9 cellular contexts compared by ENCODE assay signal in the genomic region with DNA sequence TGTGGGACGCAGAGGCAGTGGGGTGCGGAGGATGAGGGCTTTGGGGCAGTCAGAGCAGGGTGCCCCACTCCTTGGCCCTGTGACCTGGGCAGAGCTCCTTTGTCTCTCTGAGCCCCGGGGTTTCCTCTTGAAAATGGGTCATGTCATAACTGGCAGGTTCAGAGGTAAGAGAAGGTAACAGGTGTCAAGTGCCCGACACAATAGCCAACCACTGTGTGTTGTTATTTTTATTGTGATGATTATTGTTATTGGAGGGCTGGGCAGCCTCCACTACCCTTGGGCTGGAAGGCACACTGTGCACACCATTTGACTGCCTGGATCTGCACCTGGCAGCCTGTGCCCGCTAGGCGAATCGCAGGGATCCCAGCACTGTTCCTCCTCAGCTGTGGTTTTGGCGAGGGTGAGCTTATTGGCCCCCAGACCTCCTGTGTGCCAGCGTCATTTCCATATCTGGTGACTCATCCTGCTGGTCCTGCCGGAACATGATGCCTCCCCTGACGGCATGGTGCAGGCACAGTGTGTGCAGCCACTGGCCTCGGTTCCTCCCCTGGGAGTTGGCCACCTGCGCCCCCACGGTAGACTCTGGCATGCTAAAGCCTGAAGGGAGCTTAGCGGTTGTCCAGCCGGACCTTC. TPM values are rescaled to one million over a fixed set of nuclear protein-coding genes. Genes with fewer than 3 reads are reported as not detected.
DNase-seq lines count a peak whose midpoint lies in the region; ATAC-seq, FAIRE-seq and TF ChIP-seq lines count a peak whose summit lies in the region.
"Had no signal": no experiment of that assay in that cellular context is flagged by ENCODE, and none has a peak within 500 bp of the region (broad histone marks: within the 10 kb centered on the region; RNA-seq: fewer than 3 reads in every experiment).

No MANE protein-coding gene starts in this region.

- DNase-seq in C1 segment of cervical spinal cord (lab: John Stamatoyannopoulos, UW) (peak in 9 of 14 donors; percentile 35 to 89 (median 48)), Karpas-422 (peak; percentile 86), activated B cell treated with CpG ODN at 0.5 μM for 24 hours (no peak), keratinocyte (ENCODE audit: low read depth, low spot score) (peak; percentile 88)
- DNase-seq in activated effector memory CD4-positive, alpha-beta T cell treated with Interleukin-2 at 50 U/mL for 16 hours = no peak

- FAIRE-seq in keratinocyte (lab: Jason Lieb, UNC) = peak; percentile 99

- TF ChIP-seq CTCF in activated B cell treated with CpG ODN at 0.5 μM for 24 hours (IDR thresholded peaks at IDR 0.05) (no peak), keratinocyte (optimal IDR thresholded peaks at IDR 0.05 in 1 of 3, IDR thresholded peaks at IDR 0.05 in 1 of 3, conservative IDR thresholded peaks at IDR 0.05 in 1 of 3; ENCODE audit: extremely low read depth in 1 of 3, insufficient read depth in 2 of 3, low read length in 3 of 3) (no peak)

- H3K27me3 Mint-ChIP-seq in activated B cell treated with CpG ODN at 0.5 μM for 24 hours = no peaks in the 10 kb centered on the region
- H3K27me3 Mint-ChIP-seq: T-cell had no signal

- peaks cover 30% of the 10 kb centered on the region for H3K4me1 ChIP-seq in Karpas-422 (ENCODE audit: low read length)
- peaks cover 35% of the 10 kb centered on the region for H3K4me1 ChIP-seq in keratinocyte (ENCODE audit: control insufficient read depth, extremely low read depth, insufficient read depth, low read length)

- ATAC-seq in activated B cell treated with CpG ODN at 0.5 μM for 24 hours (ENCODE audit: low read depth) = peak; percentile 64
- ATAC-seq in GM21360 (IDR thresholded peaks at IDR 0.05; ENCODE audit: unreplicated experiment) = no peak
- no peak for ATAC-seq in GM21528 (IDR thresholded peaks at IDR 0.05; ENCODE audit: low FRiP score, unreplicated experiment)
- no peak for ATAC-seq in HG03439 (IDR thresholded peaks at IDR 0.05; ENCODE audit: unreplicated experiment)
- ATAC-seq: T-cell had no signal

- H3K27me3 ChIP-seq in Karpas-422 (ENCODE audit: low read length) = no peaks in the 10 kb centered on the region
- no peaks in the 10 kb centered on the region for H3K27me3 ChIP-seq in keratinocyte (ENCODE audit: control insufficient read depth, extremely low read depth, insufficient read depth, low read length)

- H3K4me3 ChIP-seq in Karpas-422 (ENCODE audit: low read length) (peak overlapping the region; percentile 24; the same call in 1 of the 2 replicates), keratinocyte (ENCODE audit: control insufficient read depth in 2 of 3, extremely low read depth in 1 of 3, insufficient read depth in 2 of 3, low read depth in 1 of 3, low read length in 3 of 3) (peak overlapping the region in 2 of 3 experiments; percentile 22 to 58)

- H3K27ac Mint-ChIP-seq in activated B cell treated with CpG ODN at 0.5 μM for 24 hours = no peak overlapping the region
- H3K27ac Mint-ChIP-seq: T-cell had no signal

- H2AFZ ChIP-seq in Karpas-422 (ENCODE audit: low read length) (no peak overlapping the region), keratinocyte (ENCODE audit: control insufficient read depth, low read length) (no peak overlapping the region)

- H4K20me1 ChIP-seq in Karpas-422 (ENCODE audit: insufficient read depth, low read depth, low read length) = 0 out of 2 replicates have a peak, but pooled peaks cover 8% of the 10 kb centered on the region
- no peaks in the 10 kb centered on the region for H4K20me1 ChIP-seq in keratinocyte (ENCODE audit: control insufficient read depth, extremely low read depth, insufficient read depth, low read length)

- H3K9ac ChIP-seq in Karpas-422 (ENCODE audit: low read length) (peak overlapping the region; percentile 16; the same call in 1 of the 2 replicates), keratinocyte (ENCODE audit: control insufficient read depth, extremely low read depth, insufficient read depth, low read length) (peak overlapping the region; percentile 67)

- H3K9me1 ChIP-seq in keratinocyte (ENCODE audit: control insufficient read depth, extremely low read depth, insufficient read depth, low read length) = no peaks in the 10 kb centered on the region

- H3K4me2 ChIP-seq in Karpas-422 (ENCODE audit: low read depth, low read length, poor library complexity, severe bottlenecking) (peak overlapping the region; percentile 53), keratinocyte (ENCODE audit: control insufficient read depth, extremely low read depth, insufficient read depth, low read depth, low read length) (peak overlapping the region; percentile 86)

- intact Hi-C loops in activated B cell treated with CpG ODN at 0.5 μM for 24 hours (cut with micrococcal nuclease) = no loop called here

- H3K9me3 ChIP-seq in Karpas-422 (ENCODE audit: low read length) (no peaks in the 10 kb centered on the region), keratinocyte (ENCODE audit: control insufficient read depth, low read depth, low read length) (no peaks in the 10 kb centered on the region)

- H3K4me3 Mint-ChIP-seq in activated B cell treated with CpG ODN at 0.5 μM for 24 hours = no peak overlapping the region
- H3K4me3 Mint-ChIP-seq: T-cell had no signal

- POLR2A ChIA-PET in activated B cell treated with CpG ODN at 0.5 μM for 24 hours (lab: Charles Lee) = no interaction called here

- H3K79me2 ChIP-seq in Karpas-422 (ENCODE audit: low read length) = no peaks in the 10 kb centered on the region
- H3K79me2 ChIP-seq in keratinocyte (ENCODE audit: control insufficient read depth, insufficient read depth, low read length) = no peaks in the 10 kb centered on the region

- CTCF ChIA-PET in activated B cell treated with CpG ODN at 0.5 μM for 24 hours (lab: Charles Lee) = no interaction called here

- H3K4me1 Mint-ChIP-seq in activated B cell treated with CpG ODN at 0.5 μM for 24 hours = peaks cover 25% of the 10 kb centered on the region

- H3K9me2 ChIP-seq in Karpas-422 (replicated peaks; ENCODE audit: insufficient read depth, low read length) = no peaks in the 10 kb centered on the region

- H3K9me3 Mint-ChIP-seq in activated B cell treated with CpG ODN at 0.5 μM for 24 hours = no peaks in the 10 kb centered on the region
- H3K9me3 Mint-ChIP-seq: T-cell had no signal

- H3K27ac ChIP-seq in Karpas-422 (ENCODE audit: low read length) (no peak overlapping the region), keratinocyte (ENCODE audit: control insufficient read depth, insufficient read depth, low read length) (peak overlapping the region; percentile 74)

- H3K36me3 ChIP-seq in Karpas-422 (ENCODE audit: insufficient read depth, low read length) = no peaks in the 10 kb centered on the region
- H3K36me3 ChIP-seq in keratinocyte (ENCODE audit: control insufficient read depth in 2 of 2, extremely low read depth in 1 of 2, insufficient read depth in 2 of 2, low read length in 2 of 2) = no peaks in the 10 kb centered on the region

- dilution Hi-C loops in keratinocyte (cut with MboI; ENCODE audit: extremely low pct_ligation_motif_present, low sequenced_read_pairs) = no loop called here

- H3K36me3 Mint-ChIP-seq in activated B cell treated with CpG ODN at 0.5 μM for 24 hours (ENCODE audit: low read depth) = no peaks in the 10 kb centered on the region

RNA-seq across cellular contexts. Expression of a gene that starts 15.4 kb away (rescaled TPM):
- total RNA-seq in Karpas-422 (2014; rRNA removed; shearing (Covaris generic); ENCODE audit: low replicate concordance) = not detected in 2 replicates
- not detected in 2 replicates for total RNA-seq in activated B cell treated with CpG ODN at 0.5 μM for 24 hours
- polyA plus RNA-seq in keratinocyte = not detected in 3 replicates
- not detected for polyA plus RNA-seq in keratinocyte (2011; ENCODE audit: low read depth)
- not detected in 2 replicates for polyA plus RNA-seq in keratinocyte (2011; cell fraction: cytosol; rRNA removed)
- polyA plus RNA-seq in keratinocyte (2011; cell fraction: nucleus; rRNA removed) = not detected in 2 replicates
- polyA plus RNA-seq in keratinocyte (2012; ENCODE audit: low replicate concordance) = 0.18 TPM in 1 of 2 replicates, not detected in the other
- polyA minus RNA-seq in keratinocyte = not detected in 3 replicates
- not detected for polyA minus RNA-seq in keratinocyte (2011; cell fraction: cytosol; rRNA and poly(A)+ RNA removed)
- polyA minus RNA-seq in keratinocyte (2011; cell fraction: nucleus; rRNA and poly(A)+ RNA removed) = not detected in 2 replicates
- total RNA-seq: T-cell had no signal

RNA-seq across cellular contexts. Expression of a gene that starts 46.3 kb away (rescaled TPM):
- 41.9 and 189 TPM in 2 replicates for total RNA-seq in Karpas-422 (2014; rRNA removed; shearing (Covaris generic); ENCODE audit: low replicate concordance)
- total RNA-seq in activated B cell treated with CpG ODN at 0.5 μM for 24 hours = 47.8 and 67.3 TPM in 2 replicates
- polyA plus RNA-seq in keratinocyte = 101 to 119 TPM (median 108 TPM) in 3 replicates
- 78.4 TPM for polyA plus RNA-seq in keratinocyte (2011; ENCODE audit: low read depth)
- polyA plus RNA-seq in keratinocyte (2011; cell fraction: cytosol; rRNA removed) = 112 and 167 TPM in 2 replicates
- polyA plus RNA-seq in keratinocyte (2011; cell fraction: nucleus; rRNA removed) = 53.2 and 59.8 TPM in 2 replicates
- 87.7 and 141 TPM in 2 replicates for polyA plus RNA-seq in keratinocyte (2012; ENCODE audit: low replicate concordance)
- polyA minus RNA-seq in keratinocyte = 27.4 to 51.5 TPM (median 28.7 TPM) in 3 replicates
- polyA minus RNA-seq in keratinocyte (2011; cell fraction: cytosol; rRNA and poly(A)+ RNA removed) = 52.4 TPM
- 6.4 and 10.0 TPM in 2 replicates for polyA minus RNA-seq in keratinocyte (2011; cell fraction: nucleus; rRNA and poly(A)+ RNA removed)

RNA-seq across cellular contexts. Expression of a gene that starts 46.4 kb away (rescaled TPM):
- total RNA-seq in Karpas-422 (2014; rRNA removed; shearing (Covaris generic); ENCODE audit: low replicate concordance) = not detected in 2 replicates
- total RNA-seq in activated B cell treated with CpG ODN at 0.5 μM for 24 hours = 0.16 TPM in 1 of 2 replicates, not detected in the other
- 0.10 TPM in 1 of 3 replicates, not detected in the others for polyA plus RNA-seq in keratinocyte
- polyA plus RNA-seq in keratinocyte (2011; ENCODE audit: low read depth) = not detected
- polyA plus RNA-seq in keratinocyte (2011; cell fraction: cytosol; rRNA removed) = not detected in 2 replicates
- not detected in 2 replicates for polyA plus RNA-seq in keratinocyte (2011; cell fraction: nucleus; rRNA removed)
- 1.1 and 1.3 TPM in 2 replicates for polyA plus RNA-seq in keratinocyte (2012; ENCODE audit: low replicate concordance)
- not detected in 3 replicates for polyA minus RNA-seq in keratinocyte
- polyA minus RNA-seq in keratinocyte (2011; cell fraction: cytosol; rRNA and poly(A)+ RNA removed) = not detected
- not detected in 2 replicates for polyA minus RNA-seq in keratinocyte (2011; cell fraction: nucleus; rRNA and poly(A)+ RNA removed)
- total RNA-seq: T-cell had no signal

RNA-seq across cellular contexts. Expression of a gene that starts 57.4 kb away (rescaled TPM):
- total RNA-seq in Karpas-422 (2014; rRNA removed; shearing (Covaris generic); ENCODE audit: low replicate concordance) = 11.0 and 29.2 TPM in 2 replicates
- total RNA-seq in activated B cell treated with CpG ODN at 0.5 μM for 24 hours = 21.5 and 25.5 TPM in 2 replicates
- polyA plus RNA-seq in keratinocyte = 26.8 to 33.0 TPM (median 28.8 TPM) in 3 replicates
- 19.1 TPM for polyA plus RNA-seq in keratinocyte (2011; ENCODE audit: low read depth)
- 20.1 and 26.9 TPM in 2 replicates for polyA plus RNA-seq in keratinocyte (2011; cell fraction: cytosol; rRNA removed)
- polyA plus RNA-seq in keratinocyte (2011; cell fraction: nucleus; rRNA removed) = 55.5 and 68.0 TPM in 2 replicates
- 12.1 and 20.9 TPM in 2 replicates for polyA plus RNA-seq in keratinocyte (2012; ENCODE audit: low replicate concordance)
- polyA minus RNA-seq in keratinocyte = 28.4 to 38.8 TPM (median 31.8 TPM) in 3 replicates
- polyA minus RNA-seq in keratinocyte (2011; cell fraction: cytosol; rRNA and poly(A)+ RNA removed) = 14.6 TPM
- 15.1 and 23.4 TPM in 2 replicates for polyA minus RNA-seq in keratinocyte (2011; cell fraction: nucleus; rRNA and poly(A)+ RNA removed)

Comparison
In these comparisons a context has a peak if more than half of its experiments do, and no peak if none do; other contexts are left out.
1. DNase-seq: peak in C1 segment of cervical spinal cord (9 of 14), Karpas-422 (single experiment) and keratinocyte (single experiment); none in activated B cell treated with CpG ODN at 0.5 μM for 24 hours (single experiment) and activated effector memory CD4-positive, alpha-beta T cell treated with Interleukin-2 at 50 U/mL for 16 hours (single experiment).